In the genomic region with DNA sequence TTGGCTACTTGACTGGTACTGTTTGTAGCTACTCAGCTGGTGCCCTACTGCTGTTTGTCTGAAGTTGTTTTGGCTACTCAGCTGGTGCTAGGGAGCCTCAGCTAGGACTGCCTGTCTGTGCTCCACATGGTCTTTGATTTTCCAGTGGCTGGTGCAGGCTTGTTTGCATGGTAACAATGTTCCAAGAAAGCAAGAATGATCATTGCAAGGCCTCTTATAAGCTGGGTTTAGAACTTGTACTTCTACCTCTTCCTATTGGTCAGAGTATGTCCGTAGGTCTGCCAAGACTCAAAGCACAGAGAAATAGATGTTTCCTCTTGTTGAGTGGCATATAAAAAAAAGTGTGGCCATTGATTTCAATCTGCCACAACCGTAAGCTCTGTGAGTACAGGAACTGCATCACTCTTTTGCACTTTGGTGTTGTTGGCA, we compare ENCODE assay signal across 14 cellular contexts. TPM values are rescaled to one million over a fixed set of nuclear protein-coding genes. Genes with fewer than 3 reads are reported as not detected.
DNase-seq lines count a peak whose midpoint lies in the region; ATAC-seq and TF ChIP-seq lines count a peak whose summit lies in the region.
"Had no signal": no experiment of that assay in that cellular context is flagged by ENCODE, and none has a peak within 500 bp of the region (broad histone marks: within the 10 kb centered on the region; RNA-seq: fewer than 3 reads in every experiment).

No MANE protein-coding gene starts in this region.

- H3K4me1 ChIP-seq in heart left ventricle (peaks cover 0 to 57% (median 17%) of the 10 kb centered on the region in 12 donors), right atrium auricular region (peaks cover 0 to 14% of the 10 kb centered on the region in 2 donors)

- peak overlapping the region; percentile 23 to 73 for H3K4me3 Mint-ChIP-seq in activated T-cell treated with anti-CD3 and anti-CD28 coated beads, Interleukin-2, amount 50 U/mL, for 72 hours
- peak overlapping the region; percentile 4 to 61 (median 48) for H3K4me3 Mint-ChIP-seq in immature natural killer cell
- H3K4me3 Mint-ChIP-seq: brain, type B pancreatic cell had no signal

- TF ChIP-seq CTCF in heart left ventricle (IDR thresholded peaks at IDR 0.05) (no peak), right atrium auricular region (IDR thresholded peaks at IDR 0.05) (no peak)

- peaks cover 0 to 17% (median 0%) of the 10 kb centered on the region in 12 donors for H3K9me3 ChIP-seq in heart left ventricle
- no peaks in the 10 kb centered on the region for H3K9me3 ChIP-seq in right atrium auricular region

- H3K4me3 ChIP-seq in heart left ventricle: no peak overlapping the region
- no peak overlapping the region for H3K4me3 ChIP-seq in right atrium auricular region

- H3K27ac ChIP-seq in heart left ventricle (no peak overlapping the region), right atrium auricular region (no peak overlapping the region), substantia nigra (ENCODE audit: low read depth, low read length, poor library complexity, severe bottlenecking) (peak overlapping the region; percentile 58)
- H3K27ac ChIP-seq: C4-2B had no signal

- DNase-seq in heart left ventricle (no peak), right atrium auricular region (ENCODE audit: low spot score) (no peak), immature natural killer cell (peak; percentile 62 to 74 (median 71)), substantia nigra (lab: John Stamatoyannopoulos, UW) (peak in 1 of 49 donors; percentile 8), NOMO-1 (lab: John Stamatoyannopoulos, UW; ENCODE audit: unreplicated experiment in 2 of 2) (no peak), NCI-H2171 treated with DMSO at 0.1 percent for 48 hours (lab: John Stamatoyannopoulos, UW) (no peak)
- no peak for DNase-seq in activated T-cell treated with anti-CD3 and anti-CD28 coated beads, Interleukin-2, amount 50 U/mL, for 72 hours
- no peak for DNase-seq in stimulated activated CD4-positive, alpha-beta T cell treated with anti-CD3 and anti-CD28 coated beads, Interleukin-4, amount 100 ng/mL, for 24 hours
- DNase-seq: activated CD4-positive, CD25-positive, alpha-beta regulatory T cell treated with anti-CD3 and anti-CD28 coated beads, Interleukin-2, amount 50 U/mL, for 72 hours; RPMI8226 had no signal

- intact Hi-C loops in heart left ventricle (cut with DNase I): no loop called here

- peak; percentile 66 to 95 (median 85) for ATAC-seq in heart left ventricle
- ATAC-seq in activated T-cell treated with anti-CD3 and anti-CD28 coated beads, Interleukin-2, amount 50 U/mL, for 72 hours (replicated peaks in 1 of 2): peak; percentile 69 to 79
- ATAC-seq: esophagus mucosa had no signal

- H3K27me3 ChIP-seq in heart left ventricle (no peaks in the 10 kb centered on the region), right atrium auricular region (no peaks in the 10 kb centered on the region)

- peaks cover 11 to 22% of the 10 kb centered on the region in 2 donors for H3K36me3 Mint-ChIP-seq in activated T-cell treated with anti-CD3 and anti-CD28 coated beads, Interleukin-2, amount 50 U/mL, for 72 hours (ENCODE audit: insufficient read depth in 2 of 2)
- peaks cover 13 to 21% (median 18%) of the 10 kb centered on the region in 3 donors for H3K36me3 Mint-ChIP-seq in immature natural killer cell

- TF ChIP-seq POLR2A in heart left ventricle (IDR thresholded peaks at IDR 0.05): no peak

- H3K27ac Mint-ChIP-seq in activated T-cell treated with anti-CD3 and anti-CD28 coated beads, Interleukin-2, amount 50 U/mL, for 72 hours: peak overlapping the region; percentile 39
- peak overlapping the region; percentile 87 to 93 (median 89) for H3K27ac Mint-ChIP-seq in immature natural killer cell
- H3K27ac Mint-ChIP-seq: type B pancreatic cell had no signal

- H3K36me3 ChIP-seq in heart left ventricle: no peaks in the 10 kb centered on the region
- no peaks in the 10 kb centered on the region for H3K36me3 ChIP-seq in right atrium auricular region

- peaks cover 0 to 3% of the 10 kb centered on the region in 2 donors for H3K9me3 Mint-ChIP-seq in activated T-cell treated with anti-CD3 and anti-CD28 coated beads, Interleukin-2, amount 50 U/mL, for 72 hours
- H3K9me3 Mint-ChIP-seq in immature natural killer cell: peaks cover 0 to 12% (median 8%) of the 10 kb centered on the region in 6 donors

- H3K27me3 Mint-ChIP-seq in activated T-cell treated with anti-CD3 and anti-CD28 coated beads, Interleukin-2, amount 50 U/mL, for 72 hours (ENCODE audit: low read depth): no peaks in the 10 kb centered on the region
- peaks cover 0 to 25% (median 7%) of the 10 kb centered on the region in 3 donors for H3K27me3 Mint-ChIP-seq in immature natural killer cell (ENCODE audit: low read depth in 3 of 3)
- H3K27me3 Mint-ChIP-seq: brain, type B pancreatic cell had no signal

- H3K4me1 Mint-ChIP-seq in activated T-cell treated with anti-CD3 and anti-CD28 coated beads, Interleukin-2, amount 50 U/mL, for 72 hours (ENCODE audit: low read depth): peaks cover 90% of the 10 kb centered on the region
- peaks cover 58 to 94% of the 10 kb centered on the region in 2 donors for H3K4me1 Mint-ChIP-seq in immature natural killer cell

- WGBS in heart left ventricle, 4 donors: 54 to 66% (median 61%) methylated on average over 2 of the region's 2 CpGs

RNA-seq across cellular contexts. Expression of a gene that starts 17.6 kb away (rescaled TPM):
- total RNA-seq in heart left ventricle: 10 to 100 TPM; 15.9 to 34.1 (median 19.9) TPM
- polyA plus RNA-seq in heart left ventricle: 10 to 100 TPM in 1 of 2 donors, 1 to 10 TPM in 1; 4.8 to 11.4 TPM
- 10 to 100 TPM; 17.8 to 19.3 TPM for total RNA-seq in right atrium auricular region
- total RNA-seq in activated T-cell treated with anti-CD3 and anti-CD28 coated beads, Interleukin-2, amount 50 U/mL, for 72 hours: 100 to 1,000 TPM; 151 to 167 TPM
- 10 to 100 TPM in 1 of 3 donors, 1 to 10 TPM in 2; 9.4 to 16.0 (median 9.4) TPM for polyA plus RNA-seq in immature natural killer cell

Comparison
In these comparisons a context has a peak if more than half of its experiments do, and no peak if none do; other contexts are left out.
1. DNase-seq: peak in immature natural killer cell (3 of 3); none in heart left ventricle (0 of 5), right atrium auricular region (single experiment), activated T-cell treated with anti-CD3 and anti-CD28 coated beads, Interleukin-2, amount 50 U/mL, for 72 hours (0 of 2), NOMO-1 (0 of 2), NCI-H2171 treated with DMSO at 0.1 percent for 48 hours (single experiment) and stimulated activated CD4-positive, alpha-beta T cell treated with anti-CD3 and anti-CD28 coated beads, Interleukin-4, amount 100 ng/mL, for 24 hours (single experiment).
2. RNA of a gene that starts 17.6 kb away (total RNA-seq): 151 to 167 TPM in activated T-cell treated with anti-CD3 and anti-CD28 coated beads, Interleukin-2, amount 50 U/mL, for 72 hours; 15.9 to 34.1 TPM in heart left ventricle and 17.8 to 19.3 TPM in right atrium auricular region; every median in the first group is over 4 times any median in the second.